Comparison of ENCODE assay signal across 8 cellular contexts in the genomic region with DNA sequence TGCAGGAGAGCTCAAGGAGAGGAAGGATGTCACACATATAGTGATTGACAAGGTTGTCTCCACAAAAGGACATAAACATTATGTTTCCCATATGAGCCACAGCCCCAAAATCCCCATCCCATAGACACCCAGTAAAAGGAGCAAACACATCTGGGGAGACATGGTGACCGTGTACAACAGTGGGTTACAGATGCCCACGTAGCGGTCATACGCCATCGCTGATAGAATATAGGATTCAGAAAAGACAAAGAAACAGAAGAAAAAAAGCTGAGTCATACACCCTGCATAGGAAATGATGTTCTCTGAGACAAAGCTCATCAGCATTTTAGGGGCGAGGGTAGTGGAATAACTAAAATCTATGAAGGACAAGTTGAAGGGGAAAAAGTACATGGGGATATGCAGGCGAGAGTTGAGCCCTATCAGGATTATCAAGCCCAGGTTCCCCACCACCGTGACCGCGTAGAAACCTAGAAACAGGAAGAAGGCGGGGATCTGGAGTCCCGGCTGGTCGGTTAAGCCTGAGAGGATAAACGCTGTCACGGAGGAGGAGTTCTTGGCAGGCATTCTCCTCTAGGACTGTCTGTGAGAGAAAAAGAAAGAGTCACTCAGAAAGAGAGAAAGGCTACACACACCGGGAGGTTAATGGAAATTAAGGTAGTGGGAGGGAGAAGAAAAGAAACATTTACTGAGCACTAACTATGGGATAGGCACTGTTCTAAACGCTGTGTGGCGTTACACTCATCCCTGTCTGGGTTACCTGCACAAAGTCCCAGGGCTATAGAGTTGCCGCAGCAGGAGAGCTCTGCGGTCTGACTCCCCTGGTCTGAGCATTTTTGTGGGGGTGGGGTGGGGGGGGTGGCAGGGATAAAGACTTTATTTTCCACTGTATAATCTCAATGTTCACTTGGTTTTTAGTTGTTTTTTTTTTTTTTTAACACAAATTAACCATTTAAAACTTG. TPM values are rescaled to one million over a fixed set of nuclear protein-coding genes. Genes with fewer than 3 reads are reported as not detected.
DNase-seq lines count a peak whose midpoint lies in the region; ATAC-seq, FAIRE-seq and TF ChIP-seq lines count a peak whose summit lies in the region.

No MANE protein-coding gene starts in this region.

- CTCF ChIA-PET in CD4-positive, alpha-beta T cell (lab: Charles Lee), result no interaction called here
- CTCF ChIA-PET in GM12878 (lab: Yijun Ruan, JAX), result no interaction called here

- no peak overlapping the region for H3K27ac Mint-ChIP-seq in CD4-positive, alpha-beta T cell

- TF ChIP-seq CTCF in CD4-positive, alpha-beta T cell (IDR thresholded peaks at IDR 0.05), result no peak
- TF ChIP-seq CTCF in GM12878 (IDR thresholded peaks at IDR 0.05 in 2 of 3, conservative IDR thresholded peaks at IDR 0.05 in 1 of 3; ENCODE audit: control insufficient read depth in 2 of 3, extremely low read depth in 1 of 3, insufficient read depth in 1 of 3, low read depth in 3 of 3, low read length in 3 of 3) (no peak), kidney (IDR thresholded peaks at IDR 0.05; ENCODE audit: borderline replicate concordance, extremely low read depth, insufficient read depth) (no peak), tibial artery (IDR thresholded peaks at IDR 0.05) (no peak)

- H3K9me3 ChIP-seq in CD4-positive, alpha-beta T cell (ENCODE audit: control insufficient read depth, low read length), result no peaks in the 10 kb centered on the region
- H3K9me3 ChIP-seq in GM12878 (replicated peaks; ENCODE audit: control insufficient read depth, insufficient read depth, low read length) (no peaks in the 10 kb centered on the region), kidney (ENCODE audit: control insufficient read depth in 1 of 2, low read length in 2 of 2) (no peaks in the 10 kb centered on the region), tibial artery (no peaks in the 10 kb centered on the region)

- H2AFZ ChIP-seq in GM12878 (ENCODE audit: control insufficient read depth, low read depth, low read length), result peak overlapping the region; percentile 44

- H3K27me3 ChIP-seq in CD4-positive, alpha-beta T cell (ENCODE audit: control insufficient read depth, insufficient read depth, low read length), result peaks cover 11% of the 10 kb centered on the region
- no peaks in the 10 kb centered on the region; a peak in 1 of 4 replicates for H3K27me3 ChIP-seq in GM12878 (replicated peaks in 1 of 2; ENCODE audit: control insufficient read depth in 2 of 2, insufficient read depth in 2 of 2, low read length in 1 of 2)
- H3K27me3 ChIP-seq in tibial artery, result no peaks in the 10 kb centered on the region

- H3K36me3 Mint-ChIP-seq in CD4-positive, alpha-beta T cell (ENCODE audit: low read depth), result no peaks in the 10 kb centered on the region

- peak overlapping the region; percentile 54 for H3K4me3 Mint-ChIP-seq in CD4-positive, alpha-beta T cell

- peak overlapping the region; percentile 64 for H3K4me2 ChIP-seq in GM12878 (ENCODE audit: control insufficient read depth, insufficient read depth)

- H3K9ac ChIP-seq in GM12878 (ENCODE audit: control insufficient read depth, insufficient read depth, low read length), result no peak overlapping the region
- H3K9ac ChIP-seq in kidney (ENCODE audit: low read length in 2 of 2), result no peak overlapping the region

- H3K36me3 ChIP-seq in GM12878 (ENCODE audit: control insufficient read depth in 2 of 2, insufficient read depth in 2 of 2, low read length in 1 of 2) (no peaks in the 10 kb centered on the region), kidney (ENCODE audit: control insufficient read depth in 1 of 2, insufficient read depth in 2 of 2, low read length in 2 of 2) (no peaks in the 10 kb centered on the region), tibial artery (no peaks in the 10 kb centered on the region)

- WGBS in GM12878 (ENCODE audit: insufficient coverage, insufficient replicate concordance, low lambda C conversion rate, missing lambda C conversion rate), result 11% methylated on average over 20 of the region's 20 CpGs

- POLR2A ChIA-PET in CD4-positive, alpha-beta T cell (lab: Charles Lee), result no interaction called here
- POLR2A ChIA-PET in GM12878 (lab: Charles Lee), result no interaction called here

- BruUV-seq in GM12878 (replicated peaks; lab: Mats Ljungman, UMichigan), result no TSS peak

- no peaks in the 10 kb centered on the region for H3K9me3 Mint-ChIP-seq in CD4-positive, alpha-beta T cell

- no peak for TF ChIP-seq EP300 in GM12878 (IDR thresholded peaks at IDR 0.05; ENCODE audit: borderline replicate concordance in 1 of 2, control insufficient read depth in 1 of 2, low read depth in 2 of 2, low read length in 2 of 2)

- RAD21 ChIA-PET in GM12878 (lab: Charles Lee; ENCODE audit: unreplicated experiment), result no interaction called here

- intact Hi-C loops in CD4-positive, alpha-beta T cell (cut with DNase I, micrococcal nuclease), result no loop called here
- intact Hi-C loops in GM12878 (cut with micrococcal nuclease; ENCODE audit: unreplicated experiment), result no loop called here
- intact Hi-C loops in kidney (cut with DNase I), result no loop called here
- intact Hi-C loops in tibial artery (cut with DNase I; ENCODE audit: low total_unique reads), result no loop called here

- no peak for TF ChIP-seq POLR2A in GM12878 (IDR thresholded peaks at IDR 0.05; ENCODE audit: low read depth, low read length)

- no peak for DNase-seq in CD4-positive, alpha-beta T cell
- DNase-seq in H4 (ENCODE audit: low spot score), result peak; percentile 87
- DNase-seq in NCI-H82 (lab: John Stamatoyannopoulos, UW), result peak; percentile 73
- no peak for DNase-seq in GM12878 (ENCODE audit: low read depth, low spot score)
- no peak for DNase-seq in kidney
- DNase-seq in tibial artery, result peak in 1 of 2 donors; percentile 35
- no peak for DNase-seq in OCI-M2 (lab: John Stamatoyannopoulos, UW; ENCODE audit: unreplicated experiment)

- H3K4me3 ChIP-seq in GM12878 (no peak overlapping the region), kidney (ENCODE audit: low read length in 2 of 2) (peak overlapping the region; percentile 32 to 61), tibial artery (peak overlapping the region; percentile 9 to 19)

- H3K27me3 Mint-ChIP-seq in CD4-positive, alpha-beta T cell, result peaks cover 36% of the 10 kb centered on the region

- no peak for ATAC-seq in CD4-positive, alpha-beta T cell (ENCODE audit: poor library complexity)
- peak; percentile 64 for ATAC-seq in GM12878
- ATAC-seq in HG03469 (IDR thresholded peaks at IDR 0.05; ENCODE audit: unreplicated experiment), result no peak

- no peaks in the 10 kb centered on the region for H3K79me2 ChIP-seq in GM12878 (ENCODE audit: control insufficient read depth, insufficient read depth, low read length)

- peaks cover 11% of the 10 kb centered on the region for H3K4me1 Mint-ChIP-seq in CD4-positive, alpha-beta T cell (ENCODE audit: low read depth)

- H4K20me1 ChIP-seq in GM12878 (ENCODE audit: control insufficient read depth, insufficient read depth), result no peaks in the 10 kb centered on the region

- no peak for TF ChIP-seq RAD21 in GM12878 (IDR thresholded peaks at IDR 0.05; ENCODE audit: insufficient read depth, low read depth, low read length)

- in situ Hi-C loops in GM12878 (cut with MboI), result no loop called here

- H3K4me1 ChIP-seq in GM12878 (ENCODE audit: control insufficient read depth, insufficient read depth, low read length) (no peaks in the 10 kb centered on the region), kidney (ENCODE audit: control insufficient read depth in 1 of 2, insufficient read depth in 1 of 2, low read depth in 1 of 2, low read length in 2 of 2) (peaks cover 0 to 3% of the 10 kb centered on the region in 2 donors), tibial artery (no peaks in the 10 kb centered on the region)

- no peak for FAIRE-seq in GM12878 (lab: Jason Lieb, UNC)
- FAIRE-seq in kidney (lab: Jason Lieb, UNC), result no peak

- SMC1A ChIA-PET in GM12878 (lab: Charles Lee; ENCODE audit: uncharacterized antibody, unreplicated experiment), result no interaction called here

- H3K27ac ChIP-seq in CD4-positive, alpha-beta T cell (ENCODE audit: low read depth, low read length), result no peak overlapping the region
- H3K27ac ChIP-seq in GM12878 (ENCODE audit: control insufficient read depth, insufficient read depth), result no peak overlapping the region
- no peak overlapping the region for H3K27ac ChIP-seq in kidney (ENCODE audit: low read depth in 2 of 2, low read length in 2 of 2)
- no peak overlapping the region for H3K27ac ChIP-seq in tibial artery

RNA-seq across cellular contexts. Expression of gene OR8B8, which starts 36.1 kb away (rescaled TPM):
- not detected for total RNA-seq in CD4-positive, alpha-beta T cell
- not detected in 2 replicates for total RNA-seq in H4 (2014; rRNA removed; shearing (Covaris generic))
- not detected in 2 replicates for total RNA-seq in GM12878 (2013; cell fraction: nucleolus; rRNA removed)
- total RNA-seq in GM12878 (2014; rRNA removed) (not detected in 2 replicates), GM12878 (2014; rRNA removed; fragmentation: Illumina TruSeq; extraction: Trizol) (not detected in 2 replicates), GM12878 (2021) (not detected in 2 replicates), kidney (not detected)
- polyA plus RNA-seq in GM12878 (2011; ENCODE audit: low read depth), result not detected
- polyA plus RNA-seq in GM12878 (2011; rRNA removed) (not detected in 2 replicates), GM12878 (2014; fragmentation: Illumina TruSeq; extraction: Trizol) (not detected in 2 replicates), GM12878 (2014; fragmentation: Nextera tagmentation; extraction: Ambion mirVana) (not detected), GM12878 (2014; rRNA removed) (not detected in 2 replicates), GM12878 (2016; fragmentation: Nextera tagmentation; extraction: Ambion mirVana) (not detected), kidney (ENCODE audit: insufficient read depth, low read depth, low replicate concordance) (not detected)
- polyA plus RNA-seq in GM12878 (2011; cell fraction: cytosol; rRNA removed), result not detected in 2 replicates
- not detected in 2 replicates for polyA plus RNA-seq in GM12878 (2011; cell fraction: nucleus; rRNA removed)
- not detected in 2 replicates for polyA plus RNA-seq in GM12878 (2012)
- polyA minus RNA-seq in GM12878 (2011; rRNA and poly(A)+ RNA removed), result not detected in 2 replicates
- polyA minus RNA-seq in GM12878 (2011; cell fraction: cytosol; rRNA and poly(A)+ RNA removed), result not detected in 2 replicates
- polyA minus RNA-seq in GM12878 (2011; cell fraction: nucleus; rRNA and poly(A)+ RNA removed), result not detected in 2 replicates

RNA-seq across cellular contexts. Expression of gene OR8B4, which starts 57.0 kb away (rescaled TPM):
- not detected for total RNA-seq in CD4-positive, alpha-beta T cell
- not detected in 2 replicates for total RNA-seq in H4 (2014; rRNA removed; shearing (Covaris generic))
- total RNA-seq in GM12878 (2013; cell fraction: nucleolus; rRNA removed), result not detected in 2 replicates
- total RNA-seq in GM12878 (2014; rRNA removed) (not detected in 2 replicates), GM12878 (2014; rRNA removed; fragmentation: Illumina TruSeq; extraction: Trizol) (not detected in 2 replicates), GM12878 (2021) (not detected in 2 replicates), kidney (not detected)
- polyA plus RNA-seq in GM12878 (2011; ENCODE audit: low read depth), result not detected
- polyA plus RNA-seq in GM12878 (2011; rRNA removed) (not detected in 2 replicates), GM12878 (2014; fragmentation: Illumina TruSeq; extraction: Trizol) (not detected in 2 replicates), GM12878 (2014; fragmentation: Nextera tagmentation; extraction: Ambion mirVana) (not detected), GM12878 (2014; rRNA removed) (not detected in 2 replicates), GM12878 (2016; fragmentation: Nextera tagmentation; extraction: Ambion mirVana) (not detected), kidney (ENCODE audit: insufficient read depth, low read depth, low replicate concordance) (not detected)
- not detected in 2 replicates for polyA plus RNA-seq in GM12878 (2011; cell fraction: cytosol; rRNA removed)
- polyA plus RNA-seq in GM12878 (2011; cell fraction: nucleus; rRNA removed), result not detected in 2 replicates
- not detected in 2 replicates for polyA plus RNA-seq in GM12878 (2012)
- not detected in 2 replicates for polyA minus RNA-seq in GM12878 (2011; rRNA and poly(A)+ RNA removed)
- polyA minus RNA-seq in GM12878 (2011; cell fraction: cytosol; rRNA and poly(A)+ RNA removed), result not detected in 2 replicates
- polyA minus RNA-seq in GM12878 (2011; cell fraction: nucleus; rRNA and poly(A)+ RNA removed), result not detected in 2 replicates

Comparison
In these comparisons a context has a peak if more than half of its experiments do, and no peak if none do; other contexts are left out.
1. DNase-seq: peak in H4 (single experiment) and NCI-H82 (single experiment); none in CD4-positive, alpha-beta T cell (0 of 10), GM12878 (single experiment), kidney (single experiment) and OCI-M2 (single experiment).